In the genomic region with DNA sequence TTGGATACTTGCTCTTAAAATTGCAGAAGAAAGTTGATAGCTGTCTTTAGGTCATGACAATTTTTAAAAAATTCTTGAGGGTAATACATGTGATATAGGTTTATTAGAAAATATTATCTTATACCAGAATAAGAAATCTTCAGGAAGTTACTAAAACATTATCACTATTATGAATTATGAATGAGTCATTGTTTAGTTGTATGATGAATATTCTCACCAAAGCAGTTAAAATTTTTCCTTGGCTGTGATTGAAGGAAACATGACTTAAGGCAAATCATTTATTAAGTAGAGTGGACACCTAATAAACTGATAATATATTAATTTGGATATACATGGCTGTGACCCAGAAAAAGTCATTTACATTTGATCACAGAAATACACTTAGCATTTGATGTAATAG, we compare ENCODE assay signal across 32 cellular contexts. TPM values are rescaled to one million over a fixed set of nuclear protein-coding genes. Genes with fewer than 3 reads are reported as not detected.
"Had no signal": no experiment of that assay in that cellular context is flagged by ENCODE, and none has a peak within 500 bp of the region (broad histone marks: within the 10 kb centered on the region; RNA-seq: fewer than 3 reads in every experiment).

No MANE protein-coding gene starts in this region.

- H3K27ac ChIP-seq: VCaP had no signal

- DNase-seq: activated B cell treated with CpG ODN at 0.5 μM for 24 hours; activated CD4-positive, alpha-beta memory T cell treated with anti-CD3 and anti-CD28 coated beads, Interleukin-2, amount 10 ng/mL, durations not matched to agents 7 days and 5 days; activated CD4-positive, alpha-beta T cell treated with anti-CD3 and anti-CD28 coated beads for 48 hours; activated CD4-positive, CD25-positive, alpha-beta regulatory T cell treated with anti-CD3 and anti-CD28 coated beads, Interleukin-2, amount 50 U/mL, for 72 hours; activated CD8-positive, alpha-beta memory T cell treated with anti-CD3 and anti-CD28 coated beads for 24 hours; activated CD8-positive, alpha-beta memory T cell treated with anti-CD3 and anti-CD28 coated beads, Interleukin-2, amount 10 ng/mL, durations not matched to agents 7 days and 5 days; activated CD8-positive, alpha-beta memory T cell treated with anti-CD3 and anti-CD28 coated beads, Interleukin-2, amount 50 U/mL, for 48 hours; activated effector memory CD4-positive, alpha-beta T cell treated with Interleukin-2 at 50 U/mL for 16 hours; activated naive CD4-positive, alpha-beta T cell treated with anti-CD3 and anti-CD28 coated beads, Interleukin-2, amount 10 ng/mL, durations not matched to agents 7 days and 5 days; activated naive CD8-positive, alpha-beta T cell treated with anti-CD3 and anti-CD28 coated beads, Interleukin-2, amount 50 U/mL, for 24 hours; activated T-cell treated with anti-CD3 and anti-CD28 coated beads, Interleukin-2, amount 50 U/mL, for 48 hours; anterior cingulate cortex; Kasumi-1; KG1; MM.1S; MV-4-11; NCI-H1092; NCI-H1436 treated with DMSO at 0.1 percent for 48 hours; NCI-H1694 treated with DMSO at 0.1 percent for 48 hours; NCI-H2029 treated with DMSO at 0.1 percent for 48 hours; NCI-H2107; NCI-H2171; NCI-H510A; NCI-H526; NCI-H748 treated with DMSO at 0.1 percent for 48 hours; NK-92 treated with Interleukin-12 subunit alpha and Interleukin-12 subunit beta, amount 100 ng/mL, for 24 hours; Right ventricle myocardium superior; SW 1271; T-helper 1 cell; T-helper 2 cell; T-helper 9 cell had no signal

RNA-seq across cellular contexts. Expression of a gene that starts 34.8 kb away (rescaled TPM):
- total RNA-seq: activated B cell treated with CpG ODN at 0.5 μM for 24 hours; activated CD4-positive, alpha-beta memory T cell treated with anti-CD3 and anti-CD28 coated beads, Interleukin-2, amount 10 ng/mL, durations not matched to agents 7 days and 5 days; activated CD8-positive, alpha-beta memory T cell treated with anti-CD3 and anti-CD28 coated beads, Interleukin-2, amount 10 ng/mL, durations not matched to agents 7 days and 5 days had no signal

RNA-seq across cellular contexts. Expression of a gene that starts 57.9 kb away (rescaled TPM):
- total RNA-seq: Right ventricle myocardium superior had no signal
